Comparison of ENCODE assay signal across 17 cellular contexts in the genomic region with DNA sequence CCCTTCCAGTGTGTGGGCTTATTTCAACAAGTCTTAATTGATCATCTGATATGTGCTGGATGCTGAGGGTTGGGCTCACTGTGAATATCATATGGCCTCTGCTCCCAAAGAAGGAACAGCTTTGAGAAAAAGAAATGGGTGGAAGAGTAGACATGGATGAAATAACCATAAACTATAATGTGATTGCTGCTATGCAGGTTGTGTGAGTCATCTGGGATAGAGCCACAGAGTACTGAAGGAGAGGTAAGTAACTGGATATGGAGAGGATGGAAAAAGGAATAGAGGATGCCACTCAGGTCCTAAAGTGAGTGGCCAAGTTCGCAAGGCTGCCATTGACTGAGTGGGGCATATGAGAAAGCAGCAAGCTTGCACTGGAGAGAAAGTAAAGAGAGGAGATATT. TPM values are rescaled to one million over a fixed set of nuclear protein-coding genes. Genes with fewer than 3 reads are reported as not detected.
"Had no signal": no experiment of that assay in that cellular context is flagged by ENCODE, and none has a peak within 500 bp of the region (broad histone marks: within the 10 kb centered on the region; RNA-seq: fewer than 3 reads in every experiment).

No MANE protein-coding gene starts in this region.

- H3K9me3 ChIP-seq: psoas muscle, sigmoid colon had no signal

- H3K27me3 ChIP-seq: cardiac muscle cell, sigmoid colon had no signal

- ATAC-seq: activated CD4-positive, CD25-positive, alpha-beta regulatory T cell treated with anti-CD3 and anti-CD28 coated beads, Interleukin-2, amount 50 U/mL, for 24 hours; psoas muscle; stimulated activated naive CD8-positive, alpha-beta T cell treated with anti-CD3 and anti-CD28 coated beads, Interleukin-15, Interleukin-2, amounts not matched to agents 100 U/mL and 50 U/mL, for 24 hours had no signal

- H3K27ac ChIP-seq: cardiac muscle cell, coronary artery, psoas muscle, sigmoid colon had no signal

- DNase-seq: activated CD4-positive, alpha-beta T cell treated with anti-CD3 and anti-CD28 coated beads, Interleukin-2, amount 50 U/mL, for 4 hours; activated effector memory CD4-positive, alpha-beta T cell treated with Interleukin-2 at 50 U/mL for 16 hours; activated T-cell treated with anti-CD3 and anti-CD28 coated beads, Interleukin-2, amount 50 U/mL, for 1 hour; anterior cingulate cortex; effector CD4-positive, alpha-beta T cell; occipital lobe; psoas muscle; sigmoid colon; stimulated activated CD4-positive, alpha-beta T cell treated with anti-CD3 and anti-CD28 coated beads, Interleukin-2, amount 100 ng/mL, for 48 hours; stimulated activated CD8-positive, alpha-beta memory T cell treated with anti-CD3 and anti-CD28 coated beads, Interleukin-4, amount 100 ng/mL, for 48 hours; stimulated activated naive CD8-positive, alpha-beta T cell treated with anti-CD3 and anti-CD28 coated beads, Interleukin-15, Interleukin-2, amounts not matched to agents 100 U/mL and 50 U/mL, for 24 hours had no signal

- H3K4me1 ChIP-seq: psoas muscle, sigmoid colon had no signal

- H3K36me3 ChIP-seq: cardiac muscle cell, sigmoid colon had no signal

- H3K4me3 ChIP-seq: cardiac muscle cell, coronary artery, psoas muscle, sigmoid colon had no signal

RNA-seq across cellular contexts. Expression of a gene that starts 41.8 kb away (rescaled TPM):
- total RNA-seq: activated naive CD4-positive, alpha-beta T cell treated with anti-CD3 and anti-CD28 coated beads, Interleukin-2, amount 50 U/mL, for 72 hours; cardiac muscle cell; sigmoid colon; T-helper 2 cell treated with Interferon-gamma antibody and Interleukin-4, amounts not matched to agents 100 ng/mL and 5 ng/mL, for 36 hours had no signal
- polyA plus RNA-seq: endothelial cell of umbilical vein had no signal
